ENCODE assay signal across 9 cellular contexts in genomic region chr17:58005031-58005727, GRCh38. TPM values are rescaled to one million over a fixed set of nuclear protein-coding genes. Genes with fewer than 3 reads are reported as not detected.
A peak's percentile ranks its signal among the peaks of the same experiment; 100 is the strongest.
DNase-seq lines count a peak whose midpoint lies in the region; ATAC-seq and TF ChIP-seq lines count a peak whose summit lies in the region.
"Had no signal": no experiment of that assay in that cellular context is flagged by ENCODE, and none has a peak within 500 bp of the region (broad histone marks: within the 10 kb centered on the region; RNA-seq: fewer than 3 reads in every experiment).

No MANE protein-coding gene starts in this region.

- H3K4me3 Mint-ChIP-seq in activated T-cell treated with anti-CD3 and anti-CD28 coated beads, Interleukin-2, amount 50 U/mL, for 72 hours: peak overlapping the region; percentile 99
- H3K4me3 Mint-ChIP-seq in activated B cell treated with CpG ODN at 0.5 μM for 24 hours: peak overlapping the region; percentile 100
- H3K4me3 Mint-ChIP-seq in immature natural killer cell: peak overlapping the region; percentile 97 to 100 (median 99)

- peak overlapping the region; percentile 96 to 98 (median 96) for H3K27ac ChIP-seq in transverse colon

- H3K27me3 ChIP-seq in transverse colon: no peaks in the 10 kb centered on the region

- no peak for ATAC-seq in activated T-cell treated with anti-CD3 and anti-CD28 coated beads, Interleukin-2, amount 50 U/mL, for 72 hours (replicated peaks in 1 of 2)
- no peak for ATAC-seq in activated B cell treated with CpG ODN at 0.5 μM for 24 hours (ENCODE audit: low read depth)
- ATAC-seq in HG03460 (IDR thresholded peaks at IDR 0.05; ENCODE audit: unreplicated experiment): no peak
- no peak for ATAC-seq in GM18858 (IDR thresholded peaks at IDR 0.05; ENCODE audit: unreplicated experiment)
- ATAC-seq: sciatic nerve had no signal

- TF ChIP-seq CTCF in activated B cell treated with CpG ODN at 0.5 μM for 24 hours (IDR thresholded peaks at IDR 0.05): no peak
- TF ChIP-seq CTCF in transverse colon (IDR thresholded peaks at IDR 0.05): no peak

- intact Hi-C loops in activated B cell treated with CpG ODN at 0.5 μM for 24 hours (cut with micrococcal nuclease): loop anchor here (5.0 to 10.0 kb wide), 3 partner anchors 327 to 1030 kb away; partner anchors contain the start of gene SCPEP1
- intact Hi-C loops in transverse colon (cut with DNase I; ENCODE audit: low total_unique reads): loop anchor here (5.0 to 10.0 kb wide), 2 partner anchors 77 to 110 kb away; partner anchors contain the start of gene DYNLL2

- H3K36me3 Mint-ChIP-seq in activated T-cell treated with anti-CD3 and anti-CD28 coated beads, Interleukin-2, amount 50 U/mL, for 72 hours (ENCODE audit: insufficient read depth in 2 of 2): peaks cover 30 to 52% of the 10 kb centered on the region in 2 donors
- H3K36me3 Mint-ChIP-seq in activated B cell treated with CpG ODN at 0.5 μM for 24 hours (ENCODE audit: low read depth) (peaks cover 70% of the 10 kb centered on the region), immature natural killer cell (peaks cover 13 to 38% (median 21%) of the 10 kb centered on the region in 3 donors)

- no peak for TF ChIP-seq EP300 in transverse colon (IDR thresholded peaks at IDR 0.05; ENCODE audit: low read depth)

- POLR2A ChIA-PET in activated B cell treated with CpG ODN at 0.5 μM for 24 hours (lab: Charles Lee): interaction anchor here (2.8 to 2.9 kb wide), 2 partner anchors 78 to 155 kb away, joined by 49 to 55 read pairs; partner anchors contain the start of genes DYNLL2 and MRPS23

- DNase-seq in activated T-cell treated with anti-CD3 and anti-CD28 coated beads, Interleukin-2, amount 50 U/mL, for 72 hours: no peak
- DNase-seq in activated T-cell treated with anti-CD3 and anti-CD28 coated beads for 4 hours: no peak
- DNase-seq in activated B cell treated with CpG ODN at 0.5 μM for 24 hours: no peak
- DNase-seq in immature natural killer cell: no peak
- no peak for DNase-seq in transverse colon
- no peak for DNase-seq in NCI-H2029 (lab: John Stamatoyannopoulos, UW)

- H3K4me1 ChIP-seq in transverse colon: peaks cover 21 to 53% (median 38%) of the 10 kb centered on the region in 4 donors

- H3K36me3 ChIP-seq in transverse colon: peaks cover 0 to 39% (median 14%) of the 10 kb centered on the region in 4 donors

- H3K4me3 ChIP-seq in transverse colon: peak overlapping the region in 3 of 4 donors; percentile 63 to 82 (median 72)

- peaks cover 73% of the 10 kb centered on the region for H3K4me1 Mint-ChIP-seq in activated T-cell treated with anti-CD3 and anti-CD28 coated beads, Interleukin-2, amount 50 U/mL, for 72 hours (ENCODE audit: low read depth)
- H3K4me1 Mint-ChIP-seq in activated B cell treated with CpG ODN at 0.5 μM for 24 hours (peaks cover 62% of the 10 kb centered on the region), immature natural killer cell (peaks cover 48 to 62% of the 10 kb centered on the region in 2 donors)

- H3K27ac Mint-ChIP-seq in activated T-cell treated with anti-CD3 and anti-CD28 coated beads, Interleukin-2, amount 50 U/mL, for 72 hours: peak overlapping the region; percentile 100
- H3K27ac Mint-ChIP-seq in activated B cell treated with CpG ODN at 0.5 μM for 24 hours: peak overlapping the region; percentile 99
- H3K27ac Mint-ChIP-seq in immature natural killer cell: peak overlapping the region; percentile 96 to 100 (median 98)

- H3K9me3 ChIP-seq in transverse colon: no peaks in the 10 kb centered on the region

- CTCF ChIA-PET in activated B cell treated with CpG ODN at 0.5 μM for 24 hours (lab: Charles Lee): no interaction called here

- H3K9me3 Mint-ChIP-seq in activated T-cell treated with anti-CD3 and anti-CD28 coated beads, Interleukin-2, amount 50 U/mL, for 72 hours: no peaks in the 10 kb centered on the region
- H3K9me3 Mint-ChIP-seq in activated B cell treated with CpG ODN at 0.5 μM for 24 hours (no peaks in the 10 kb centered on the region), immature natural killer cell (peaks cover 0 to 4% (median 0%) of the 10 kb centered on the region in 6 donors)

- WGBS in transverse colon (ENCODE audit: low coverage in 1 of 2), 2 donors: 24 to 26% methylated on average over 10 to 12 of the region's 12 CpGs

- in situ Hi-C loops in transverse colon (cut with MboI; ENCODE audit: low pct_ligation_motif_present in 1 of 4, low pct_unique_long_range_greater_than_20kb in 1 of 4, low sequenced_read_pairs in 3 of 4): no loop called here

- no peaks in the 10 kb centered on the region for H3K27me3 Mint-ChIP-seq in activated T-cell treated with anti-CD3 and anti-CD28 coated beads, Interleukin-2, amount 50 U/mL, for 72 hours (ENCODE audit: low read depth)
- H3K27me3 Mint-ChIP-seq in activated B cell treated with CpG ODN at 0.5 μM for 24 hours: peaks cover 3% of the 10 kb centered on the region
- peaks cover 20 to 31% (median 24%) of the 10 kb centered on the region in 3 donors for H3K27me3 Mint-ChIP-seq in immature natural killer cell (ENCODE audit: low read depth in 3 of 3)

- TF ChIP-seq POLR2A in transverse colon (IDR thresholded peaks at IDR 0.05): no peak

RNA-seq across cellular contexts. Expression of gene SRSF1, which starts 1.9 kb away (rescaled TPM):
- total RNA-seq in activated T-cell treated with anti-CD3 and anti-CD28 coated beads, Interleukin-2, amount 50 U/mL, for 72 hours: 100 to 1,000 TPM; 233 to 281 TPM
- total RNA-seq in activated B cell treated with CpG ODN at 0.5 μM for 24 hours (288 and 289 TPM in 2 replicates), transverse colon (100 to 1,000 TPM; 122 to 174 (median 143) TPM)
- polyA plus RNA-seq in immature natural killer cell: 10 to 100 TPM; 42.5 to 69.6 (median 55.8) TPM

RNA-seq across cellular contexts. Expression of gene VEZF1, which starts 17.1 kb away (rescaled TPM):
- total RNA-seq in activated T-cell treated with anti-CD3 and anti-CD28 coated beads, Interleukin-2, amount 50 U/mL, for 72 hours: 10 to 100 TPM; 42.6 to 44.6 TPM
- total RNA-seq in activated B cell treated with CpG ODN at 0.5 μM for 24 hours (40.5 and 45.1 TPM in 2 replicates), transverse colon (10 to 100 TPM; 44.0 to 65.1 (median 50.1) TPM)
- polyA plus RNA-seq in immature natural killer cell: 10 to 100 TPM; 35.8 to 54.1 (median 40.1) TPM

RNA-seq across cellular contexts. Expression of gene CUEDC1, which starts 50.0 kb away (rescaled TPM):
- 1 to 10 TPM; 1.1 to 1.4 TPM for total RNA-seq in activated T-cell treated with anti-CD3 and anti-CD28 coated beads, Interleukin-2, amount 50 U/mL, for 72 hours
- total RNA-seq in activated B cell treated with CpG ODN at 0.5 μM for 24 hours (not detected in 2 replicates), transverse colon (10 to 100 TPM; 20.2 to 27.3 (median 24.6) TPM)
- polyA plus RNA-seq in immature natural killer cell: 1 to 10 TPM in 1 of 3 donors, under 1 TPM in 2; 0.43 to 2.5 (median 0.52) TPM

Comparison
In these comparisons a context has a peak if more than half of its experiments do, and no peak if none do; other contexts are left out.
1. RNA of gene CUEDC1, which starts 50.0 kb away (total RNA-seq): 20.2 to 27.3 TPM in transverse colon; 1.1 to 1.4 TPM in activated T-cell treated with anti-CD3 and anti-CD28 coated beads, Interleukin-2, amount 50 U/mL, for 72 hours and not detected in activated B cell treated with CpG ODN at 0.5 μM for 24 hours; every median in the first group is over 4 times any median in the second.
2. Peak in every context shown above with its lines, with median percentiles within 50 percentile points of each other: H3K27ac Mint-ChIP-seq and H3K4me3 Mint-ChIP-seq.